ENCODE assay signal across 16 cellular contexts in the genomic region with DNA sequence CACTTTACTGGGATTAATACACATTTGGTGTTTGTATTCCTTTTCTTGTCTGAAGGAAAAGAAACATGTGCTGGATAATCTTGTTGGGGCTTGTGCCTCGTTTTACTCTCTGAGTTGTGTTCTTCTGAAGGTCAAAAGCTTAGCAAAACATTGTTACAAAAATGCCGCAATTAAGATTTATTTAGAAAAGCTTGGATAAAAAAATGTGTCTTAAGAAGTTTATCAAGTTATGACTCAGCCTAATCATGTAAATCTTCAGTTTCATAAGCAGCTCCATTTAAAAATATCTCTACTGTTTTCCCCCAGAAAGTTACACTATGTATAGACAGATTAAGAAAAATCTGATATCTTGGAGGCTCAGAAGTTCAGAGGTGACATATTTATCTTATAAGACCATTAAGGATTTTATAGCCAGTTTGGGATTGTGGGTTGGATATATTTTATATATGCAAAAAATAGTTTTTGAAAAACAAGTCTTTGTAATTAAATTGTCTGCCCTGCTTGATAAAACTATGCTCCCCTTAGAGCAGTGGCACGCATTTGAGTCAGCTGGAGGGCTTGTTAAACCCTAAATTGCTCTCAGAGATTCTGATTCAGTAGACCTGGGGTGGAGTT. TPM values are rescaled to one million over a fixed set of nuclear protein-coding genes. Genes with fewer than 3 reads are reported as not detected.
"Had no signal": no experiment of that assay in that cellular context is flagged by ENCODE, and none has a peak within 500 bp of the region (broad histone marks: within the 10 kb centered on the region; RNA-seq: fewer than 3 reads in every experiment).

No MANE protein-coding gene starts in this region.

- H3K4me1 Mint-ChIP-seq: naive thymus-derived CD4-positive, alpha-beta T cell had no signal

- H3K27ac ChIP-seq: ascending aorta, lower lobe of right lung, tibial nerve had no signal

- H3K4me1 ChIP-seq: ascending aorta, lower lobe of right lung had no signal

- H3K4me3 ChIP-seq: ascending aorta, lower lobe of right lung, tibial nerve had no signal

- H3K9me3 Mint-ChIP-seq: activated naive CD4-positive, alpha-beta T cell treated with anti-CD3 and anti-CD28 coated beads, Interleukin-2, amount 50 U/mL, for 72 hours; activated T-cell treated with anti-CD3 and anti-CD28 coated beads, Interleukin-2, amount 50 U/mL, for 24 hours had no signal

- H3K9me3 ChIP-seq: ascending aorta, lower lobe of right lung, tibial nerve had no signal

- H3K27ac Mint-ChIP-seq: activated CD8-positive, alpha-beta memory T cell treated with anti-CD3 and anti-CD28 coated beads, Interleukin-2, amount 10 ng/mL, durations not matched to agents 7 days and 5 days; activated naive CD4-positive, alpha-beta T cell treated with anti-CD3 and anti-CD28 coated beads, Interleukin-2, amount 50 U/mL, for 72 hours; activated T-cell treated with anti-CD3 and anti-CD28 coated beads, Interleukin-2, amount 50 U/mL, for 24 hours; naive thymus-derived CD4-positive, alpha-beta T cell had no signal

- H3K4me3 Mint-ChIP-seq: activated CD8-positive, alpha-beta memory T cell treated with anti-CD3 and anti-CD28 coated beads, Interleukin-2, amount 10 ng/mL, durations not matched to agents 7 days and 5 days; activated T-cell treated with anti-CD3 and anti-CD28 coated beads, Interleukin-2, amount 50 U/mL, for 24 hours; naive thymus-derived CD4-positive, alpha-beta T cell had no signal

- H3K27me3 ChIP-seq: ascending aorta, tibial nerve had no signal

- H3K36me3 Mint-ChIP-seq: activated CD8-positive, alpha-beta memory T cell treated with anti-CD3 and anti-CD28 coated beads, Interleukin-2, amount 10 ng/mL, durations not matched to agents 7 days and 5 days; activated naive CD4-positive, alpha-beta T cell treated with anti-CD3 and anti-CD28 coated beads, Interleukin-2, amount 50 U/mL, for 72 hours; naive thymus-derived CD4-positive, alpha-beta T cell had no signal

- ATAC-seq: activated CD8-positive, alpha-beta memory T cell treated with anti-CD3 and anti-CD28 coated beads, Interleukin-2, amount 10 ng/mL, durations not matched to agents 7 days and 5 days; activated naive CD4-positive, alpha-beta T cell treated with anti-CD3 and anti-CD28 coated beads, Interleukin-2, amount 50 U/mL, for 72 hours; lower lobe of right lung; naive thymus-derived CD4-positive, alpha-beta T cell; right cardiac atrium had no signal

- DNase-seq: activated CD4-positive, alpha-beta T cell treated with anti-CD3 and anti-CD28 coated beads for 1 hour; activated CD4-positive, alpha-beta T cell treated with anti-CD3 and anti-CD28 coated beads, Interleukin-2, amount 50 U/mL, for 48 hours; activated CD8-positive, alpha-beta memory T cell treated with anti-CD3 and anti-CD28 coated beads, Interleukin-2, amount 10 ng/mL, durations not matched to agents 7 days and 5 days; activated effector memory CD4-positive, alpha-beta T cell treated with anti-CD3 and anti-CD28 coated beads, Interleukin-2, amount 50 U/mL, for 16 hours; activated T-cell treated with anti-CD3 and anti-CD28 coated beads, Interleukin-2, amount 50 U/mL, for 24 hours; effector CD8-positive, alpha-beta T cell; left cardiac atrium; lower lobe of right lung; naive thymus-derived CD4-positive, alpha-beta T cell; nucleus accumbens; right cardiac atrium; small intestine; T-helper 9 cell had no signal

- H3K36me3 ChIP-seq: ascending aorta, lower lobe of right lung, tibial nerve had no signal

RNA-seq across cellular contexts. Expression of a gene that starts 56.5 kb away (rescaled TPM):
- total RNA-seq: activated naive CD4-positive, alpha-beta T cell treated with anti-CD3 and anti-CD28 coated beads, Interleukin-2, amount 50 U/mL, for 72 hours; naive thymus-derived CD4-positive, alpha-beta T cell had no signal
- polyA plus RNA-seq: naive thymus-derived CD4-positive, alpha-beta T cell had no signal
